1 cellular context compared by ENCODE assay signal in the genomic region with DNA sequence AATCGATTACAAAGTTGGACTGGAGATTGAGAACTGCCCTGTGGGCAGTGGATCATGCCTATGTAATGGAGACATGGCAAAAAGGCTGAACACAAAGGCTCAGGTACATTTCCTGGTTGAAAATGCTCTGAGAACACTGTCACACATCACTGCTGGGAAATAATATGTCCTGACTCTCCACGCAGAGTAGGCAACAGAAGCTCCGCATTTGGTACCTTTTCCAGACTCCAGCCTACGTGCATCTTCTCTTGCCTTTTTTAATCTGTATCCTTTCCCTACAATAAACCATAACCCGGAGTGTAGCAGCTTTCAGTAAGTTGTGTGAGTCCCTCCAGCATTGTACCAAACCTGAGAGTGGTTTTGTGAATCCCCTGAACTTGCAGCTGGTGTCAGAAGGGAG.
TF ChIP-seq lines count a peak whose summit lies in the region.

No MANE protein-coding gene starts in this region.

TF ChIP-seq in WTC11, 78 proteins besides CTCF, POLR2A, EP300 and RAD21 (continued from another document):
- TF ChIP-seq, protein P1, sequence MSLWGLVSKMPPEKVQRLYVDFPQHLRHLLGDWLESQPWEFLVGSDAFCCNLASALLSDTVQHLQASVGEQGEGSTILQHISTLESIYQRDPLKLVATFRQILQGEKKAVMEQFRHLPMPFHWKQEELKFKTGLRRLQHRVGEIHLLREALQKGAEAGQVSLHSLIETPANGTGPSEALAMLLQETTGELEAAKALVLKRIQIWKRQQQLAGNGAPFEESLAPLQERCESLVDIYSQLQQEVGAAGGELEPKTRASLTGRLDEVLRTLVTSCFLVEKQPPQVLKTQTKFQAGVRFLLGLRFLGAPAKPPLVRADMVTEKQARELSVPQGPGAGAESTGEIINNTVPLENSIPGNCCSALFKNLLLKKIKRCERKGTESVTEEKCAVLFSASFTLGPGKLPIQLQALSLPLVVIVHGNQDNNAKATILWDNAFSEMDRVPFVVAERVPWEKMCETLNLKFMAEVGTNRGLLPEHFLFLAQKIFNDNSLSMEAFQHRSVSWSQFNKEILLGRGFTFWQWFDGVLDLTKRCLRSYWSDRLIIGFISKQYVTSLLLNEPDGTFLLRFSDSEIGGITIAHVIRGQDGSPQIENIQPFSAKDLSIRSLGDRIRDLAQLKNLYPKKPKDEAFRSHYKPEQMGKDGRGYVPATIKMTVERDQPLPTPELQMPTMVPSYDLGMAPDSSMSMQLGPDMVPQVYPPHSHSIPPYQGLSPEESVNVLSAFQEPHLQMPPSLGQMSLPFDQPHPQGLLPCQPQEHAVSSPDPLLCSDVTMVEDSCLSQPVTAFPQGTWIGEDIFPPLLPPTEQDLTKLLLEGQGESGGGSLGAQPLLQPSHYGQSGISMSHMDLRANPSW (CRISPR knock-in tag; conservative IDR thresholded peaks at IDR 0.05; ENCODE audit: low read depth) = no peak
